Comparison of ENCODE assay signal across 22 cellular contexts in the genomic region with DNA sequence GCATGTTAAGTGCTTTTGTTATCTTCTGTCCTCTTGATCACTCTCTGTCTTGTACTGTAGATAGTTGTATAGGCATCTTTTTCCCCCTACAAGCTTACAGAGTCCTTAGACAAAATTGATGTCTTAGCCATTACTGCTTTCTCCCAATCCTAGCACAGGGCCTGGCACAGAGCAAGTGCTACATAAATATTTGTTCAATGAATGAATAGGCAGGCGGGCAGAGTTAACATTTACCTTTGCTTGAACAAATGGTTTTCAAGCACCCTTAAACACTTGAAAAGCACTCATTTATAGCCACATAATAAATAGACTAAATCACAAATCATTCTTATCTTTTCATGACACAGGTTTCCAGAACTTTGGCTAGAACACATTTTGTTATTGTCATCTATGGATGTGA.
DNase-seq lines count a peak whose midpoint lies in the region; ATAC-seq, FAIRE-seq and TF ChIP-seq lines count a peak whose summit lies in the region.
"Had no signal": no experiment of that assay in that cellular context is flagged by ENCODE, and none has a peak within 500 bp of the region (broad histone marks: within the 10 kb centered on the region; RNA-seq: fewer than 3 reads in every experiment).

No MANE protein-coding gene starts in this region.

- DNase-seq in NCI-H1092 treated with DMSO at 0.1 percent for 48 hours (lab: John Stamatoyannopoulos, UW) (peak; percentile 90), NCI-H2029 (lab: John Stamatoyannopoulos, UW) (peak; percentile 81), NCI-H748 (lab: John Stamatoyannopoulos, UW; ENCODE audit: unreplicated experiment) (peak; percentile 92), pancreas (no peak), AG08395 (ENCODE audit: low spot score) (no peak), pons (ENCODE audit: low spot score) (no peak), right lobe of liver (no peak)
- DNase-seq: activated CD4-positive, alpha-beta T cell treated with anti-CD3 and anti-CD28 coated beads, Interleukin-2, amount 50 U/mL, for 48 hours; activated gamma-delta T cell; CD4-positive, alpha-beta memory T cell; effector memory CD8-positive, alpha-beta T cell; NCI-H226; RPMI8226; SK-N-SH; WERI-Rb-1 had no signal

- FAIRE-seq in pancreas (lab: Jason Lieb, UNC), result no peak
- FAIRE-seq: colon, frontal cortex, GM12878, K562 had no signal

- TF ChIP-seq POLR2A in right lobe of liver (IDR thresholded peaks at IDR 0.05), result no peak

- no peak overlapping the region for H3K4me3 ChIP-seq in pancreas
- no peak overlapping the region for H3K4me3 ChIP-seq in right lobe of liver
- H3K4me3 ChIP-seq: GM12878, hepatocyte, K562, suprapubic skin had no signal

- ATAC-seq in pancreas (peak; percentile 55 to 77 (median 68)), right lobe of liver (no peak)
- ATAC-seq: effector memory CD8-positive, alpha-beta T cell; esophagus mucosa; GM12878; K562 had no signal

- intact Hi-C loops in pancreas (cut with DNase I), result no loop called here
- intact Hi-C loops in right lobe of liver (cut with DNase I), result no loop called here

- H3K27me3 ChIP-seq in pancreas (no peaks in the 10 kb centered on the region), right lobe of liver (no peaks in the 10 kb centered on the region)
- H3K27me3 ChIP-seq: hepatocyte, suprapubic skin had no signal

- H3K36me3 ChIP-seq in pancreas, result peaks cover 0 to 6% (median 0%) of the 10 kb centered on the region in 3 donors
- peaks cover 0 to 1% (median 0%) of the 10 kb centered on the region in 4 donors for H3K36me3 ChIP-seq in right lobe of liver

- 30 to 35% methylated on average over 1 of the region's 1 CpG for WGBS in pancreas, 2 donors
- 85% methylated on average over 1 of the region's 1 CpG for WGBS in right lobe of liver (ENCODE audit: insufficient coverage, low coverage, low lambda C conversion rate, missing lambda C conversion rate)

- peaks cover 0 to 7% (median 0%) of the 10 kb centered on the region in 3 donors for H3K4me1 ChIP-seq in pancreas
- no peaks in the 10 kb centered on the region for H3K4me1 ChIP-seq in right lobe of liver
- H3K4me1 ChIP-seq: suprapubic skin had no signal

- H3K27ac ChIP-seq in pancreas, result no peak overlapping the region
- no peak overlapping the region for H3K27ac ChIP-seq in right lobe of liver
- H3K27ac ChIP-seq: hepatocyte, suprapubic skin, WERI-Rb-1 had no signal

- H3K9me3 ChIP-seq in pancreas (no peaks in the 10 kb centered on the region), right lobe of liver (no peaks in the 10 kb centered on the region)
- H3K9me3 ChIP-seq: SK-N-SH, suprapubic skin had no signal

- TF ChIP-seq CTCF in pancreas (IDR thresholded peaks at IDR 0.05) (no peak), right lobe of liver (IDR thresholded peaks at IDR 0.05) (no peak)

Comparison
In these comparisons a context has a peak if more than half of its experiments do, and no peak if none do; other contexts are left out.
1. DNase-seq: peak in NCI-H1092 treated with DMSO at 0.1 percent for 48 hours (single experiment), NCI-H2029 (single experiment) and NCI-H748 (single experiment); none in pancreas (0 of 6), AG08395 (single experiment), pons (single experiment) and right lobe of liver (0 of 3).
2. ATAC-seq: peak in pancreas (4 of 4); none in right lobe of liver (0 of 4).